Comparison of ENCODE assay signal across 8 cellular contexts in genomic region chr3:11641683-11642407, GRCh38. TPM values are rescaled to one million over a fixed set of nuclear protein-coding genes. Genes with fewer than 3 reads are reported as not detected.
DNase-seq lines count a peak whose midpoint lies in the region; ATAC-seq and TF ChIP-seq lines count a peak whose summit lies in the region.

No MANE protein-coding gene starts in this region.

- H3K36me3 ChIP-seq in PC-3 (ENCODE audit: low read depth, low read length) (no peaks in the 10 kb centered on the region), aorta (ENCODE audit: control insufficient read depth in 1 of 2, insufficient read depth in 2 of 2, low read length in 1 of 2) (no peaks in the 10 kb centered on the region)

- H3K4me3 ChIP-seq in PC-3 (ENCODE audit: low read length) (peak overlapping the region; percentile 84), aorta (ENCODE audit: low read length in 2 of 2) (peak overlapping the region; percentile 35 to 71)

- peak overlapping the region; percentile 78 for H3K9ac ChIP-seq in PC-3 (ENCODE audit: low read length)

- H3K79me2 ChIP-seq in PC-3 (ENCODE audit: low read length): peaks cover 69% of the 10 kb centered on the region

- no peak for ATAC-seq in PC-3
- no peak for ATAC-seq in aorta (ENCODE audit: low FRiP score)
- ATAC-seq in GM21529 (IDR thresholded peaks at IDR 0.05; ENCODE audit: unreplicated experiment): no peak
- ATAC-seq in GM18870 (IDR thresholded peaks at IDR 0.05; ENCODE audit: unreplicated experiment): no peak

- peak overlapping the region; percentile 74 for H3K27ac ChIP-seq in PC-3 (ENCODE audit: low read length)
- H3K27ac ChIP-seq in aorta (ENCODE audit: low read depth in 1 of 2, low read length in 2 of 2): peak overlapping the region; percentile 17 to 82

- 0% methylated on average over 13 of the region's 13 CpGs for WGBS in aorta, 2 donors

- H3K4me1 ChIP-seq in PC-3 (ENCODE audit: insufficient read depth, low read length) (peaks cover 22% of the 10 kb centered on the region; the same call in 1 of the 2 replicates), aorta (ENCODE audit: control insufficient read depth in 1 of 2, insufficient read depth in 2 of 2, low read length in 2 of 2) (peaks cover 5% of the 10 kb centered on the region in 2 donors)

- H3F3A ChIP-seq in PC-3 (ENCODE audit: low read length, unreplicated experiment): no peaks in the 10 kb centered on the region

- TF ChIP-seq CTCF in PC-3 (conservative IDR thresholded peaks at IDR 0.05; ENCODE audit: low read depth, low read length): no peak

- intact Hi-C loops in PC-3 (cut with micrococcal nuclease): loop anchor here (1.0 to 5.0 kb wide), 3 partner anchors 42 to 120 kb away; no protein-coding TSS in a partner anchor
- intact Hi-C loops in aorta (cut with DNase I): loop anchor here (2.0 to 5.0 kb wide), 8 partner anchors 40 to 260 kb away; no protein-coding TSS in a partner anchor

- H4K20me1 ChIP-seq in PC-3 (ENCODE audit: low read length): peaks cover 14% of the 10 kb centered on the region

- POLR2A ChIA-PET in PC-3 (lab: Charles Lee; ENCODE audit: unreplicated experiment): no interaction called here

- peak overlapping the region; percentile 96 for H3K4me2 ChIP-seq in PC-3 (ENCODE audit: low read length)

- H3K9me3 ChIP-seq in PC-3 (ENCODE audit: low read length): no peaks in the 10 kb centered on the region
- H3K9me3 ChIP-seq in aorta (ENCODE audit: control insufficient read depth, low read length): no peaks in the 10 kb centered on the region

- no TSS peak for BruUV-seq in PC-3 (replicated peaks; lab: Mats Ljungman, UMichigan)

- H2AFZ ChIP-seq in PC-3 (ENCODE audit: low read length): peak overlapping the region; percentile 73

- peak in 4 of 6 experiments; percentile 12 to 62 (median 44) for DNase-seq in stimulated activated naive CD4-positive, alpha-beta T cell (lab: John Stamatoyannopoulos, UW)
- no peak for DNase-seq in stimulated activated naive CD4-positive, alpha-beta T cell treated with Interleukin-2 at 50 U/mL for 16 hours (lab: John Stamatoyannopoulos, UW)
- DNase-seq in PC-3 (peak; percentile 35), dedifferentiated amniotic fluid mesenchymal stem cell (ENCODE audit: extremely low spot score) (peak; percentile 66), midbrain (lab: John Stamatoyannopoulos, UW) (peak; percentile 62), aorta (no peak)

- H3K27me3 ChIP-seq in PC-3 (ENCODE audit: low read length) (no peaks in the 10 kb centered on the region), aorta (ENCODE audit: control insufficient read depth in 1 of 2, insufficient read depth in 2 of 2, low read length in 1 of 2) (no peaks in the 10 kb centered on the region)

- CTCF ChIA-PET in PC-3 (lab: Charles Lee): no interaction called here

- no peaks in the 10 kb centered on the region for H3K9me2 ChIP-seq in PC-3 (replicated peaks; ENCODE audit: low read length)

RNA-seq across cellular contexts. Expression of gene VGLL4, which starts 1.9 kb away (rescaled TPM):
- total RNA-seq in PC-3 (2014; rRNA removed) (40.5 and 46.3 TPM in 2 replicates), aorta (100 to 1,000 TPM in 1 of 2 donors, 10 to 100 TPM in 1; 93.5 to 104 TPM)
- polyA plus RNA-seq in aorta: 10 to 100 TPM; 44.7 to 47.8 TPM

Comparison
In these comparisons a context has a peak if more than half of its experiments do, and no peak if none do; other contexts are left out.
1. DNase-seq: peak in stimulated activated naive CD4-positive, alpha-beta T cell (4 of 6), PC-3 (single experiment), dedifferentiated amniotic fluid mesenchymal stem cell (single experiment) and midbrain (single experiment); none in stimulated activated naive CD4-positive, alpha-beta T cell treated with Interleukin-2 at 50 U/mL for 16 hours (single experiment) and aorta (0 of 2).